ENCODE assay signal across 1 cellular context in the genomic region with DNA sequence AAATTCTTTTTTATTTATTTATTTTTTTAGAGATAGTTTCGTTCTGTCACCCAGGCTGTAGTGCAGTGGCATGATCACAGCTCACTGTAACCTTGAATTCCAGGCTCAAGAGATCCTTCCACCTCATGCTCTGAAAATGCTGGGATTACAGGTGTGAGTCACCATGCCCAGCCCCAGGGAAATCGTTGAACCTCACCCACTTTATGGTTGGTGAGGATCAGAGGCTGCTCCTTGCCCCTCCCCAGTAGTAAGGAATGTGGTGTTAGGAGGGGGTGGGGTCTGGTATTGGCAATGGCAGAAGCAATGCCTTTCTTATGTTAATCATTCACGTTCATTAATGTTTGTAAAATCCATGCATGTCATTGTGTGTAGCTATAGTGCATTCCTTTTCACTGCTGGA.
A peak's percentile ranks its signal among the peaks of the same experiment; 100 is the strongest.
TF ChIP-seq lines count a peak whose summit lies in the region.

No MANE protein-coding gene starts in this region.

TF ChIP-seq in HepG2, 621 proteins besides CTCF, POLR2A, EP300 and RAD21 (continued from another document and continues in another):
- TF ChIP-seq HDAC2 (CRISPR knock-in tag; IDR thresholded peaks at IDR 0.05), result peak; percentile 58
- no peak for TF ChIP-seq TAF15 (IDR thresholded peaks at IDR 0.05; ENCODE audit: low read depth, low read length, poor library complexity, severe bottlenecking)
- TF ChIP-seq NFYC (CRISPR knock-in tag; IDR thresholded peaks at IDR 0.05), result no peak
- no peak for TF ChIP-seq YEATS2 (CRISPR knock-in tag; IDR thresholded peaks at IDR 0.05; ENCODE audit: borderline replicate concordance)
- no peak for TF ChIP-seq JDP2 (CRISPR knock-in tag; IDR thresholded peaks at IDR 0.05; ENCODE audit: borderline replicate concordance)
- TF ChIP-seq HMGA1 (CRISPR knock-in tag; conservative IDR thresholded peaks at IDR 0.05), result no peak
- TF ChIP-seq EZH2 (conservative IDR thresholded peaks at IDR 0.05; ENCODE audit: low read depth, low read length), result no peak
- TF ChIP-seq SIN3B (IDR thresholded peaks at IDR 0.05; ENCODE audit: low read length), result no peak
- no peak for TF ChIP-seq MYC (CRISPR knock-in tag; IDR thresholded peaks at IDR 0.05; ENCODE audit: borderline replicate concordance)
- TF ChIP-seq ZMAT3 (CRISPR knock-in tag; conservative IDR thresholded peaks at IDR 0.05), result no peak
- TF ChIP-seq BCLAF1 (IDR thresholded peaks at IDR 0.05), result no peak
- no peak for TF ChIP-seq ZFP36L1 (CRISPR knock-in tag; IDR thresholded peaks at IDR 0.05)
- TF ChIP-seq E2F2 (CRISPR knock-in tag; IDR thresholded peaks at IDR 0.05; ENCODE audit: borderline replicate concordance), result no peak
- no peak for TF ChIP-seq YY1 (IDR thresholded peaks at IDR 0.05; ENCODE audit: insufficient read depth, insufficient replicate concordance, low read depth, low read length)
- peak; percentile 74; the same call in 1 of the 2 replicates for TF ChIP-seq ZKSCAN8 (CRISPR knock-in tag; IDR thresholded peaks at IDR 0.05; ENCODE audit: borderline replicate concordance)
- no peak for TF ChIP-seq ZNF451 (CRISPR knock-in tag; IDR thresholded peaks at IDR 0.05)
- no peak for TF ChIP-seq SRSF9 (IDR thresholded peaks at IDR 0.05; ENCODE audit: borderline replicate concordance, insufficient read depth, low read depth, low read length, poor library complexity, severe bottlenecking)
- TF ChIP-seq CEBPG (CRISPR knock-in tag; IDR thresholded peaks at IDR 0.05), result peak; percentile 32; the same call in 1 of the 2 replicates
- no peak for TF ChIP-seq NR2F1 (CRISPR knock-in tag; IDR thresholded peaks at IDR 0.05)
- no peak for TF ChIP-seq ZNF672 (CRISPR knock-in tag; IDR thresholded peaks at IDR 0.05)
- TF ChIP-seq PTBP1 (IDR thresholded peaks at IDR 0.05; ENCODE audit: low read depth, low read length, poor library complexity, severe bottlenecking), result no peak
- no peak for TF ChIP-seq TAF1 (CRISPR knock-in tag; IDR thresholded peaks at IDR 0.05)
- no peak for TF ChIP-seq KDM5B (CRISPR knock-in tag; IDR thresholded peaks at IDR 0.05; ENCODE audit: borderline replicate concordance)
- no peak for TF ChIP-seq PCBP2 (optimal IDR thresholded peaks at IDR 0.05; ENCODE audit: low read depth, low read length, poor library complexity, severe bottlenecking)
- no peak for TF ChIP-seq ZNF83 (CRISPR knock-in tag; IDR thresholded peaks at IDR 0.05; ENCODE audit: borderline replicate concordance)
- no peak for TF ChIP-seq STAT5B (CRISPR knock-in tag; IDR thresholded peaks at IDR 0.05)
- TF ChIP-seq GTF2F1 (IDR thresholded peaks at IDR 0.05; ENCODE audit: low read length), result no peak
- no peak for TF ChIP-seq ATF4 (CRISPR knock-in tag; IDR thresholded peaks at IDR 0.05)
- no peak for TF ChIP-seq ZNF337 (CRISPR knock-in tag; IDR thresholded peaks at IDR 0.05; ENCODE audit: borderline replicate concordance, low read depth)
- peak; percentile 76; the same call in 1 of the 2 replicates for TF ChIP-seq ISL2 (CRISPR knock-in tag; IDR thresholded peaks at IDR 0.05)
- no peak for TF ChIP-seq THRA (CRISPR knock-in tag; IDR thresholded peaks at IDR 0.05; ENCODE audit: borderline replicate concordance)
- TF ChIP-seq ZZZ3 (CRISPR knock-in tag; IDR thresholded peaks at IDR 0.05; ENCODE audit: borderline replicate concordance), result no peak
- no peak for TF ChIP-seq MLX (CRISPR knock-in tag; IDR thresholded peaks at IDR 0.05)
- peak; percentile 43; the same call in 1 of the 2 replicates for TF ChIP-seq ZNF205 (CRISPR knock-in tag; IDR thresholded peaks at IDR 0.05)
- no peak for TF ChIP-seq ZNF256 (CRISPR knock-in tag; conservative IDR thresholded peaks at IDR 0.05)
- TF ChIP-seq LCORL (IDR thresholded peaks at IDR 0.05), result no peak
- no peak for TF ChIP-seq LCORL (CRISPR knock-in tag; IDR thresholded peaks at IDR 0.05)
- TF ChIP-seq, protein P1, sequence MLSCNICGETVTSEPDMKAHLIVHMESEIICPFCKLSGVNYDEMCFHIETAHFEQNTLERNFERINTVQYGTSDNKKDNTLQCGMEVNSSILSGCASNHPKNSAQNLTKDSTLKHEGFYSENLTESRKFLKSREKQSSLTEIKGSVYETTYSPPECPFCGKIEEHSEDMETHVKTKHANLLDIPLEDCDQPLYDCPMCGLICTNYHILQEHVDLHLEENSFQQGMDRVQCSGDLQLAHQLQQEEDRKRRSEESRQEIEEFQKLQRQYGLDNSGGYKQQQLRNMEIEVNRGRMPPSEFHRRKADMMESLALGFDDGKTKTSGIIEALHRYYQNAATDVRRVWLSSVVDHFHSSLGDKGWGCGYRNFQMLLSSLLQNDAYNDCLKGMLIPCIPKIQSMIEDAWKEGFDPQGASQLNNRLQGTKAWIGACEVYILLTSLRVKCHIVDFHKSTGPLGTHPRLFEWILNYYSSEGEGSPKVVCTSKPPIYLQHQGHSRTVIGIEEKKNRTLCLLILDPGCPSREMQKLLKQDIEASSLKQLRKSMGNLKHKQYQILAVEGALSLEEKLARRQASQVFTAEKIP (CRISPR knock-in tag; IDR thresholded peaks at IDR 0.05; ENCODE audit: borderline replicate concordance), result no peak
- TF ChIP-seq, protein P2, sequence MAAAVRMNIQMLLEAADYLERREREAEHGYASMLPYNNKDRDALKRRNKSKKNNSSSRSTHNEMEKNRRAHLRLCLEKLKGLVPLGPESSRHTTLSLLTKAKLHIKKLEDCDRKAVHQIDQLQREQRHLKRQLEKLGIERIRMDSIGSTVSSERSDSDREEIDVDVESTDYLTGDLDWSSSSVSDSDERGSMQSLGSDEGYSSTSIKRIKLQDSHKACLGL (CRISPR knock-in tag; IDR thresholded peaks at IDR 0.05), result no peak
- no peak for TF ChIP-seq CREM (IDR thresholded peaks at IDR 0.05)
- TF ChIP-seq CREM (CRISPR knock-in tag; IDR thresholded peaks at IDR 0.05), result no peak
- no peak for TF ChIP-seq KLF15 (CRISPR knock-in tag; IDR thresholded peaks at IDR 0.05; ENCODE audit: borderline replicate concordance)
- peak; percentile 23; the same call in 1 of the 2 replicates for TF ChIP-seq RXRB (CRISPR knock-in tag; IDR thresholded peaks at IDR 0.05; ENCODE audit: borderline replicate concordance)
- TF ChIP-seq KIAA2018 (CRISPR knock-in tag; IDR thresholded peaks at IDR 0.05; ENCODE audit: borderline replicate concordance), result no peak
- no peak for TF ChIP-seq MEIS1 (CRISPR knock-in tag; IDR thresholded peaks at IDR 0.05; ENCODE audit: borderline replicate concordance)
- no peak for TF ChIP-seq HNRNPH1 (optimal IDR thresholded peaks at IDR 0.05; ENCODE audit: low read depth, low read length)
